Comparison of ENCODE assay signal across 1 cellular context in the genomic region with DNA sequence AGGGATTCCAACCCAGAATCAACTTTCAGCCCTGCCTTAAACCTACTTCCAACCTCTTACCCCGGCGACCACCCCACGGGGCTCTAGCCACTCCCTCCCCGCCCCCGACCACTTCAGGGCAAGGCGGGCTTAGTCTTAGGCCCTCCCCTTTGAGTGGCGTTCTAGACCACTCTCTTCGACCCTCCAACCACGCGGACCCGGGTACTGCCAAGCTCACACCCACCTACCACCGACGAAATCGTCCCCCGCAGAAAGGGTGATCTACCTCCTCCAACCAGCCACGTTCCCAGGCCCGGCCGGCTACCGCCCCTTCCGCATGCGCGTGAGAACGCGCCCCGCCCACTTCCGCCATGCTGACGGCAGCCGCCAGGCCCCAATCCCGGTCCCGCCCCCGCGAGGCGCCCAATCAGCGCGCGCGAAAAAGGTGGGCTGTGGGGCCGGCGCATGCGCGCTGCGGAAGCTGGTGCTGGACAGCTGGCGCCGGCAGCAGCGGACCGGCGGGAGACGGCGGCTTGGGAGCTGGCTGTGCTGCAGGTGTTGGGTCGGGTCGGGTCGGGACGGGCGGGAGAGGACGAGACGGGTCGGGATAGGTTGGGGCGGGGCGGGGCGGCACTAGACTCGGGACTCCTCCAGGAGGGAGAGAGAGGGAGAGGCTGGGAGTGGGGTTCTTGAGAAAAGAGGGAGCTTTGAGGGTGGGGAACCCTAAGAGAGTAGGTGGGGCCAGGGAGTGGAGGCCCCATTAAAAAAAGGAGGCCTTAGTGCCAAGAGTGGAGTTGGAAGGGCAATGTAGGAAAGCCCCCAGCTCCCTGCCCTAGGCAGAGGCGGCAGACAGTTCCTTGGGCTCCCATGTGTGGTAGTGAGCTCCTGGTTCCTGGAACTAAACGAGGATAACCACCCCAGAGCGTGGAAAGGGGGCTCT.
A peak's percentile ranks its signal among the peaks of the same experiment; 100 is the strongest.
TF ChIP-seq lines count a peak whose summit lies in the region.

A gene with protein sequence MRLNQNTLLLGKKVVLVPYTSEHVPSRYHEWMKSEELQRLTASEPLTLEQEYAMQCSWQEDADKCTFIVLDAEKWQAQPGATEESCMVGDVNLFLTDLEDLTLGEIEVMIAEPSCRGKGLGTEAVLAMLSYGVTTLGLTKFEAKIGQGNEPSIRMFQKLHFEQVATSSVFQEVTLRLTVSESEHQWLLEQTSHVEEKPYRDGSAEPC (minus strand): TSS at position 302 of the 919 bp plus-strand sequence. CDS start 647 bp downstream, outside the sequence.

TF ChIP-seq in K562, 482 proteins besides CTCF, POLR2A, EP300 and RAD21 (continued from another document and continues in another):
- TF ChIP-seq, protein P1, sequence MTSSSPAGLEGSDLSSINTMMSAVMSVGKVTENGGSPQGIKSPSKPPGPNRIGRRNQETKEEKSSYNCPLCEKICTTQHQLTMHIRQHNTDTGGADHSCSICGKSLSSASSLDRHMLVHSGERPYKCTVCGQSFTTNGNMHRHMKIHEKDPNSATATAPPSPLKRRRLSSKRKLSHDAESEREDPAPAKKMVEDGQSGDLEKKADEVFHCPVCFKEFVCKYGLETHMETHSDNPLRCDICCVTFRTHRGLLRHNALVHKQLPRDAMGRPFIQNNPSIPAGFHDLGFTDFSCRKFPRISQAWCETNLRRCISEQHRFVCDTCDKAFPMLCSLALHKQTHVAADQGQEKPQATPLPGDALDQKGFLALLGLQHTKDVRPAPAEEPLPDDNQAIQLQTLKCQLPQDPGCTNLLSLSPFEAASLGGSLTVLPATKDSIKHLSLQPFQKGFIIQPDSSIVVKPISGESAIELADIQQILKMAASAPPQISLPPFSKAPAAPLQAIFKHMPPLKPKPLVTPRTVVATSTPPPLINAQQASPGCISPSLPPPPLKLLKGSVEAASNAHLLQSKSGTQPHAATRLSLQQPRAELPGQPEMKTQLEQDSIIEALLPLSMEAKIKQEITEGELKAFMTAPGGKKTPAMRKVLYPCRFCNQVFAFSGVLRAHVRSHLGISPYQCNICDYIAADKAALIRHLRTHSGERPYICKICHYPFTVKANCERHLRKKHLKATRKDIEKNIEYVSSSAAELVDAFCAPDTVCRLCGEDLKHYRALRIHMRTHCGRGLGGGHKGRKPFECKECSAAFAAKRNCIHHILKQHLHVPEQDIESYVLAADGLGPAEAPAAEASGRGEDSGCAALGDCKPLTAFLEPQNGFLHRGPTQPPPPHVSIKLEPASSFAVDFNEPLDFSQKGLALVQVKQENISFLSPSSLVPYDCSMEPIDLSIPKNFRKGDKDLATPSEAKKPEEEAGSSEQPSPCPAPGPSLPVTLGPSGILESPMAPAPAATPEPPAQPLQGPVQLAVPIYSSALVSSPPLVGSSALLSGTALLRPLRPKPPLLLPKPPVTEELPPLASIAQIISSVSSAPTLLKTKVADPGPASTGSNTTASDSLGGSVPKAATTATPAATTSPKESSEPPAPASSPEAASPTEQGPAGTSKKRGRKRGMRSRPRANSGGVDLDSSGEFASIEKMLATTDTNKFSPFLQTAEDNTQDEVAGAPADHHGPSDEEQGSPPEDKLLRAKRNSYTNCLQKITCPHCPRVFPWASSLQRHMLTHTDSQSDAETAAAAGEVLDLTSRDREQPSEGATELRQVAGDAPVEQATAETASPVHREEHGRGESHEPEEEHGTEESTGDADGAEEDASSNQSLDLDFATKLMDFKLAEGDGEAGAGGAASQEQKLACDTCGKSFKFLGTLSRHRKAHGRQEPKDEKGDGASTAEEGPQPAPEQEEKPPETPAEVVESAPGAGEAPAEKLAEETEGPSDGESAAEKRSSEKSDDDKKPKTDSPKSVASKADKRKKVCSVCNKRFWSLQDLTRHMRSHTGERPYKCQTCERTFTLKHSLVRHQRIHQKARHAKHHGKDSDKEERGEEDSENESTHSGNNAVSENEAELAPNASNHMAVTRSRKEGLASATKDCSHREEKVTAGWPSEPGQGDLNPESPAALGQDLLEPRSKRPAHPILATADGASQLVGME (CRISPR knock-in tag; IDR thresholded peaks at IDR 0.05), result no peak
- TF ChIP-seq, protein P2, sequence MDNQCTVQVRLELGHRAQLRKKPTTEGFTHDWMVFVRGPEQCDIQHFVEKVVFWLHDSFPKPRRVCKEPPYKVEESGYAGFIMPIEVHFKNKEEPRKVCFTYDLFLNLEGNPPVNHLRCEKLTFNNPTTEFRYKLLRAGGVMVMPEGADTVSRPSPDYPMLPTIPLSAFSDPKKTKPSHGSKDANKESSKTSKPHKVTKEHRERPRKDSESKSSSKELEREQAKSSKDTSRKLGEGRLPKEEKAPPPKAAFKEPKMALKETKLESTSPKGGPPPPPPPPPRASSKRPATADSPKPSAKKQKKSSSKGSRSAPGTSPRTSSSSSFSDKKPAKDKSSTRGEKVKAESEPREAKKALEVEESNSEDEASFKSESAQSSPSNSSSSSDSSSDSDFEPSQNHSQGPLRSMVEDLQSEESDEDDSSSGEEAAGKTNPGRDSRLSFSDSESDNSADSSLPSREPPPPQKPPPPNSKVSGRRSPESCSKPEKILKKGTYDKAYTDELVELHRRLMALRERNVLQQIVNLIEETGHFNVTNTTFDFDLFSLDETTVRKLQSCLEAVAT (IDR thresholded peaks at IDR 0.05), result no peak
- TF ChIP-seq TRIM28 (IDR thresholded peaks at IDR 0.05) (no peak), SRSF9 (IDR thresholded peaks at IDR 0.05; ENCODE audit: borderline replicate concordance, low read depth, low read length) (no peak), BRD9 (IDR thresholded peaks at IDR 0.05; ENCODE audit: low read depth, partially characterized antibody) (no peak), ZNF175 (CRISPR knock-in tag; IDR thresholded peaks at IDR 0.05; ENCODE audit: low read depth) (no peak), NFE2 (IDR thresholded peaks at IDR 0.05; ENCODE audit: low read depth) (no peak), MCM7 (IDR thresholded peaks at IDR 0.05) (no peak), EWSR1 (IDR thresholded peaks at IDR 0.05; ENCODE audit: borderline replicate concordance, low read depth, partially characterized antibody) (no peak), MAFK (IDR thresholded peaks at IDR 0.05; ENCODE audit: low read length) (0 out of 2 replicates have a peak, but pooled peaks have one; percentile 3), KAT2B (IDR thresholded peaks at IDR 0.05; ENCODE audit: low read depth, low read length) (no peak), NRF1 (conservative IDR thresholded peaks at IDR 0.05 in 1 of 2, IDR thresholded peaks at IDR 0.05 in 1 of 2) (peak; percentile 99), HMGN3 (IDR thresholded peaks at IDR 0.05; ENCODE audit: borderline replicate concordance, extremely low read depth, insufficient read length, low read depth, low read length) (peak; percentile 84), SNIP1 (IDR thresholded peaks at IDR 0.05; ENCODE audit: low read depth) (no peak), POLR2H (tag; IDR thresholded peaks at IDR 0.05; ENCODE audit: low read depth) (no peak), CHD2 (IDR thresholded peaks at IDR 0.05; ENCODE audit: low read depth, low read length) (peak; percentile 33; the same call in 1 of the 2 replicates), ZNF696 (CRISPR knock-in tag; conservative IDR thresholded peaks at IDR 0.05) (no peak), NR1H2 (CRISPR knock-in tag; IDR thresholded peaks at IDR 0.05) (no peak), BCOR (IDR thresholded peaks at IDR 0.05) (no peak), ATF1 (CRISPR knock-in tag; IDR thresholded peaks at IDR 0.05) (no peak), ATF1 (tag; IDR thresholded peaks at IDR 0.05) (peak; percentile 82), ZNF780A (CRISPR knock-in tag; IDR thresholded peaks at IDR 0.05) (no peak), XRCC5 (IDR thresholded peaks at IDR 0.05; ENCODE audit: low read depth, low read length) (no peak), DACH1 (IDR thresholded peaks at IDR 0.05; ENCODE audit: partially characterized antibody) (peak; percentile 83), NFXL1 (CRISPR knock-in tag; IDR thresholded peaks at IDR 0.05) (no peak), TCF7 (IDR thresholded peaks at IDR 0.05; ENCODE audit: borderline replicate concordance) (no peak), ZNF134 (CRISPR knock-in tag; conservative IDR thresholded peaks at IDR 0.05) (no peak), GTF2A2 (tag; IDR thresholded peaks at IDR 0.05) (no peak), DPF2 (IDR thresholded peaks at IDR 0.05) (no peak), NR4A1 (CRISPR knock-in tag; IDR thresholded peaks at IDR 0.05) (no peak), NR4A1 (tag; IDR thresholded peaks at IDR 0.05) (no peak), MBD2 (IDR thresholded peaks at IDR 0.05; ENCODE audit: borderline replicate concordance, low read depth) (no peak; the same call in 1 of the 2 replicates), ZNF347 (CRISPR knock-in tag; IDR thresholded peaks at IDR 0.05; ENCODE audit: low read depth) (no peak), ZFX (CRISPR knock-in tag; IDR thresholded peaks at IDR 0.05) (peak; percentile 57), MCM5 (IDR thresholded peaks at IDR 0.05; ENCODE audit: low read depth) (no peak)
- TF ChIP-seq, protein P3, sequence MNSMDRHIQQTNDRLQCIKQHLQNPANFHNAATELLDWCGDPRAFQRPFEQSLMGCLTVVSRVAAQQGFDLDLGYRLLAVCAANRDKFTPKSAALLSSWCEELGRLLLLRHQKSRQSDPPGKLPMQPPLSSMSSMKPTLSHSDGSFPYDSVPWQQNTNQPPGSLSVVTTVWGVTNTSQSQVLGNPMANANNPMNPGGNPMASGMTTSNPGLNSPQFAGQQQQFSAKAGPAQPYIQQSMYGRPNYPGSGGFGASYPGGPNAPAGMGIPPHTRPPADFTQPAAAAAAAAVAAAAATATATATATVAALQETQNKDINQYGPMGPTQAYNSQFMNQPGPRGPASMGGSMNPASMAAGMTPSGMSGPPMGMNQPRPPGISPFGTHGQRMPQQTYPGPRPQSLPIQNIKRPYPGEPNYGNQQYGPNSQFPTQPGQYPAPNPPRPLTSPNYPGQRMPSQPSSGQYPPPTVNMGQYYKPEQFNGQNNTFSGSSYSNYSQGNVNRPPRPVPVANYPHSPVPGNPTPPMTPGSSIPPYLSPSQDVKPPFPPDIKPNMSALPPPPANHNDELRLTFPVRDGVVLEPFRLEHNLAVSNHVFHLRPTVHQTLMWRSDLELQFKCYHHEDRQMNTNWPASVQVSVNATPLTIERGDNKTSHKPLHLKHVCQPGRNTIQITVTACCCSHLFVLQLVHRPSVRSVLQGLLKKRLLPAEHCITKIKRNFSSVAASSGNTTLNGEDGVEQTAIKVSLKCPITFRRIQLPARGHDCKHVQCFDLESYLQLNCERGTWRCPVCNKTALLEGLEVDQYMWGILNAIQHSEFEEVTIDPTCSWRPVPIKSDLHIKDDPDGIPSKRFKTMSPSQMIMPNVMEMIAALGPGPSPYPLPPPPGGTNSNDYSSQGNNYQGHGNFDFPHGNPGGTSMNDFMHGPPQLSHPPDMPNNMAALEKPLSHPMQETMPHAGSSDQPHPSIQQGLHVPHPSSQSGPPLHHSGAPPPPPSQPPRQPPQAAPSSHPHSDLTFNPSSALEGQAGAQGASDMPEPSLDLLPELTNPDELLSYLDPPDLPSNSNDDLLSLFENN (IDR thresholded peaks at IDR 0.05; ENCODE audit: low read depth in 2 of 2, low read length in 2 of 2), result no peak
- TF ChIP-seq, protein P4, sequence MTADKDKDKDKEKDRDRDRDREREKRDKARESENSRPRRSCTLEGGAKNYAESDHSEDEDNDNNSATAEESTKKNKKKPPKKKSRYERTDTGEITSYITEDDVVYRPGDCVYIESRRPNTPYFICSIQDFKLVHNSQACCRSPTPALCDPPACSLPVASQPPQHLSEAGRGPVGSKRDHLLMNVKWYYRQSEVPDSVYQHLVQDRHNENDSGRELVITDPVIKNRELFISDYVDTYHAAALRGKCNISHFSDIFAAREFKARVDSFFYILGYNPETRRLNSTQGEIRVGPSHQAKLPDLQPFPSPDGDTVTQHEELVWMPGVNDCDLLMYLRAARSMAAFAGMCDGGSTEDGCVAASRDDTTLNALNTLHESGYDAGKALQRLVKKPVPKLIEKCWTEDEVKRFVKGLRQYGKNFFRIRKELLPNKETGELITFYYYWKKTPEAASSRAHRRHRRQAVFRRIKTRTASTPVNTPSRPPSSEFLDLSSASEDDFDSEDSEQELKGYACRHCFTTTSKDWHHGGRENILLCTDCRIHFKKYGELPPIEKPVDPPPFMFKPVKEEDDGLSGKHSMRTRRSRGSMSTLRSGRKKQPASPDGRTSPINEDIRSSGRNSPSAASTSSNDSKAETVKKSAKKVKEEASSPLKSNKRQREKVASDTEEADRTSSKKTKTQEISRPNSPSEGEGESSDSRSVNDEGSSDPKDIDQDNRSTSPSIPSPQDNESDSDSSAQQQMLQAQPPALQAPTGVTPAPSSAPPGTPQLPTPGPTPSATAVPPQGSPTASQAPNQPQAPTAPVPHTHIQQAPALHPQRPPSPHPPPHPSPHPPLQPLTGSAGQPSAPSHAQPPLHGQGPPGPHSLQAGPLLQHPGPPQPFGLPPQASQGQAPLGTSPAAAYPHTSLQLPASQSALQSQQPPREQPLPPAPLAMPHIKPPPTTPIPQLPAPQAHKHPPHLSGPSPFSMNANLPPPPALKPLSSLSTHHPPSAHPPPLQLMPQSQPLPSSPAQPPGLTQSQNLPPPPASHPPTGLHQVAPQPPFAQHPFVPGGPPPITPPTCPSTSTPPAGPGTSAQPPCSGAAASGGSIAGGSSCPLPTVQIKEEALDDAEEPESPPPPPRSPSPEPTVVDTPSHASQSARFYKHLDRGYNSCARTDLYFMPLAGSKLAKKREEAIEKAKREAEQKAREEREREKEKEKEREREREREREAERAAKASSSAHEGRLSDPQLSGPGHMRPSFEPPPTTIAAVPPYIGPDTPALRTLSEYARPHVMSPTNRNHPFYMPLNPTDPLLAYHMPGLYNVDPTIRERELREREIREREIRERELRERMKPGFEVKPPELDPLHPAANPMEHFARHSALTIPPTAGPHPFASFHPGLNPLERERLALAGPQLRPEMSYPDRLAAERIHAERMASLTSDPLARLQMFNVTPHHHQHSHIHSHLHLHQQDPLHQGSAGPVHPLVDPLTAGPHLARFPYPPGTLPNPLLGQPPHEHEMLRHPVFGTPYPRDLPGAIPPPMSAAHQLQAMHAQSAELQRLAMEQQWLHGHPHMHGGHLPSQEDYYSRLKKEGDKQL (CRISPR knock-in tag; IDR thresholded peaks at IDR 0.05; ENCODE audit: borderline replicate concordance), result no peak
- TF ChIP-seq, protein P5, sequence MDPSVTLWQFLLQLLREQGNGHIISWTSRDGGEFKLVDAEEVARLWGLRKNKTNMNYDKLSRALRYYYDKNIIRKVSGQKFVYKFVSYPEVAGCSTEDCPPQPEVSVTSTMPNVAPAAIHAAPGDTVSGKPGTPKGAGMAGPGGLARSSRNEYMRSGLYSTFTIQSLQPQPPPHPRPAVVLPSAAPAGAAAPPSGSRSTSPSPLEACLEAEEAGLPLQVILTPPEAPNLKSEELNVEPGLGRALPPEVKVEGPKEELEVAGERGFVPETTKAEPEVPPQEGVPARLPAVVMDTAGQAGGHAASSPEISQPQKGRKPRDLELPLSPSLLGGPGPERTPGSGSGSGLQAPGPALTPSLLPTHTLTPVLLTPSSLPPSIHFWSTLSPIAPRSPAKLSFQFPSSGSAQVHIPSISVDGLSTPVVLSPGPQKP (CRISPR knock-in tag; IDR thresholded peaks at IDR 0.05), result no peak
- TF ChIP-seq, protein P6, sequence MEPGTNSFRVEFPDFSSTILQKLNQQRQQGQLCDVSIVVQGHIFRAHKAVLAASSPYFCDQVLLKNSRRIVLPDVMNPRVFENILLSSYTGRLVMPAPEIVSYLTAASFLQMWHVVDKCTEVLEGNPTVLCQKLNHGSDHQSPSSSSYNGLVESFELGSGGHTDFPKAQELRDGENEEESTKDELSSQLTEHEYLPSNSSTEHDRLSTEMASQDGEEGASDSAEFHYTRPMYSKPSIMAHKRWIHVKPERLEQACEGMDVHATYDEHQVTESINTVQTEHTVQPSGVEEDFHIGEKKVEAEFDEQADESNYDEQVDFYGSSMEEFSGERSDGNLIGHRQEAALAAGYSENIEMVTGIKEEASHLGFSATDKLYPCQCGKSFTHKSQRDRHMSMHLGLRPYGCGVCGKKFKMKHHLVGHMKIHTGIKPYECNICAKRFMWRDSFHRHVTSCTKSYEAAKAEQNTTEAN (CRISPR knock-in tag; IDR thresholded peaks at IDR 0.05), result no peak
